In the genomic region with DNA sequence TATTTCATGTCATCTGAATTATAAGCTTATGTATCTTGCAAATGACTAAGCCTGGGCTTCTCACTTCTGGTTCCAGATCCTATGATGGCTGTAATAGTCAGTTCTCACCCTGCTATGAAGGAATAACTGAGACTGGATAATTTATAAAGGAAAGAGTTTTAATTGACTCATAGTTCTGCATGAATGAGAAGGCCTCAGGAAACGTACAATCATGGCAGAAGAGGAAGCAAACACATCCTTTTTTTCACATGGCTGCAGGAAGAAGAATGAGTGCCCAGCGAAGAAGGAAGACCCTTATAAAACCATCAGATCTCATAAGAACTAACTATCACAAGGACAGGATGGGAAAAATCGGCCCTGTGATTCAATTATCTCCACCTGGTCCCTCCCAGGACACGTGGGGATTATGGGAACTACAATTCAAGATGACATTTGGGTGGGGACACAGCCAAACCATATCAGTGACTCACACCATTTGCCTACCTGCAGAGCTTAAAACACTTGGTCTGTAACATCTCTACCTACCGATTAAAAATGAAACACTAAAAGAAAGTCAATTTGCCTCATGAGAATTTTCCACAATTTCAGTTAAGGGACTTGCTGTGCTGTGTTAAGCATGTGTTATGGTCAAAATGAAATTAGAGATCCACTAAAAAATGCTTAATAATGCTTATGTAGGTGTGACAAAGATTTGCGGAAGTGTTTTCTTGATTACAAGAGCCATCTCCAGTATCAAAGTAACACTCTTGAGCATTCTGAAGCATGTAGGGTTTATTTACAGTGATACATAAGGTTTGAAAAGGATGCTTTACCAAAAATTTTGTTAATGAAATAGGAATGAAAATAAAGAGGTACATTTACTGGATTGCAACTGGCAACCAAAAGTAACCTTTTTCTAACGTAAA, we compare ENCODE assay signal across 1 cellular context.
TF ChIP-seq lines count a peak whose summit lies in the region.

No MANE protein-coding gene starts in this region.

TF ChIP-seq in HepG2, 621 proteins besides CTCF, POLR2A, EP300 and RAD21:
- TF ChIP-seq ZFP90 (CRISPR knock-in tag; IDR thresholded peaks at IDR 0.05; ENCODE audit: borderline replicate concordance) (no peak), ZKSCAN5 (CRISPR knock-in tag; IDR thresholded peaks at IDR 0.05) (no peak)
- TF ChIP-seq, protein P1, sequence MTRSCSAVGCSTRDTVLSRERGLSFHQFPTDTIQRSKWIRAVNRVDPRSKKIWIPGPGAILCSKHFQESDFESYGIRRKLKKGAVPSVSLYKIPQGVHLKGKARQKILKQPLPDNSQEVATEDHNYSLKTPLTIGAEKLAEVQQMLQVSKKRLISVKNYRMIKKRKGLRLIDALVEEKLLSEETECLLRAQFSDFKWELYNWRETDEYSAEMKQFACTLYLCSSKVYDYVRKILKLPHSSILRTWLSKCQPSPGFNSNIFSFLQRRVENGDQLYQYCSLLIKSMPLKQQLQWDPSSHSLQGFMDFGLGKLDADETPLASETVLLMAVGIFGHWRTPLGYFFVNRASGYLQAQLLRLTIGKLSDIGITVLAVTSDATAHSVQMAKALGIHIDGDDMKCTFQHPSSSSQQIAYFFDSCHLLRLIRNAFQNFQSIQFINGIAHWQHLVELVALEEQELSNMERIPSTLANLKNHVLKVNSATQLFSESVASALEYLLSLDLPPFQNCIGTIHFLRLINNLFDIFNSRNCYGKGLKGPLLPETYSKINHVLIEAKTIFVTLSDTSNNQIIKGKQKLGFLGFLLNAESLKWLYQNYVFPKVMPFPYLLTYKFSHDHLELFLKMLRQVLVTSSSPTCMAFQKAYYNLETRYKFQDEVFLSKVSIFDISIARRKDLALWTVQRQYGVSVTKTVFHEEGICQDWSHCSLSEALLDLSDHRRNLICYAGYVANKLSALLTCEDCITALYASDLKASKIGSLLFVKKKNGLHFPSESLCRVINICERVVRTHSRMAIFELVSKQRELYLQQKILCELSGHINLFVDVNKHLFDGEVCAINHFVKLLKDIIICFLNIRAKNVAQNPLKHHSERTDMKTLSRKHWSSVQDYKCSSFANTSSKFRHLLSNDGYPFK (CRISPR knock-in tag; IDR thresholded peaks at IDR 0.05; ENCODE audit: borderline replicate concordance), result no peak
